Comparison of ENCODE assay signal across 12 cellular contexts in genomic region chr19:49583239-49583638, GRCh38. TPM values are rescaled to one million over a fixed set of nuclear protein-coding genes. Genes with fewer than 3 reads are reported as not detected.
DNase-seq lines count a peak whose midpoint lies in the region; ATAC-seq and TF ChIP-seq lines count a peak whose summit lies in the region.
"Had no signal": no experiment of that assay in that cellular context is flagged by ENCODE, and none has a peak within 500 bp of the region (broad histone marks: within the 10 kb centered on the region; RNA-seq: fewer than 3 reads in every experiment).

No MANE protein-coding gene starts in this region.

- H3K4me1 ChIP-seq in SK-N-SH (ENCODE audit: control insufficient read depth in 1 of 2, insufficient read depth in 2 of 2, low read depth in 1 of 2, low read length in 1 of 2) = peaks cover 0 to 13% of the 10 kb centered on the region in 2 experiments; a peak in 2 of 4 replicates
- peaks cover 6% of the 10 kb centered on the region for H3K4me1 ChIP-seq in A673 (ENCODE audit: insufficient read depth, low read length, poor library complexity, severe bottlenecking)
- peaks cover 0 to 11% of the 10 kb centered on the region in 2 experiments for H3K4me1 ChIP-seq in trophoblast cell (ENCODE audit: control insufficient read depth in 1 of 2, insufficient read depth in 2 of 2, low read length in 2 of 2)

- H3K9ac ChIP-seq in SK-N-SH (no peak overlapping the region), trophoblast cell (ENCODE audit: low read length) (no peak overlapping the region)
- H3K9ac ChIP-seq: BLaER1, GM23248 had no signal

- TF ChIP-seq CTCF in SK-N-SH (IDR thresholded peaks at IDR 0.05) = no peak
- TF ChIP-seq CTCF in A673 (conservative IDR thresholded peaks at IDR 0.05; ENCODE audit: low read depth, low read length) = no peak
- no peak for TF ChIP-seq CTCF in RWPE1 (conservative IDR thresholded peaks at IDR 0.05; ENCODE audit: low read depth)

- H2BK12ac ChIP-seq in trophoblast cell (ENCODE audit: low read length) = no peak overlapping the region

- H3K23ac ChIP-seq in trophoblast cell (ENCODE audit: low read length) = no peak overlapping the region

- H3K27ac ChIP-seq in SK-N-SH (ENCODE audit: low read depth in 2 of 2, low read length in 1 of 2) (no peak overlapping the region), A673 (ENCODE audit: low read depth, low read length, poor library complexity, severe bottlenecking) (peak overlapping the region; percentile 23), RWPE1 (peak overlapping the region; percentile 36), trophoblast cell (ENCODE audit: low read depth, low read length) (no peak overlapping the region)
- H3K27ac ChIP-seq: 22Rv1, BLaER1, GM23248 had no signal

- no peak overlapping the region for H3K18ac ChIP-seq in trophoblast cell (ENCODE audit: low read length)

- no peak overlapping the region for H4K8ac ChIP-seq in trophoblast cell (ENCODE audit: low read depth, low read length)

- H3K4ac ChIP-seq in trophoblast cell (ENCODE audit: low read depth, low read length) = no peak overlapping the region

- H3K4me2 ChIP-seq in SK-N-SH = no peak overlapping the region
- no peak overlapping the region for H3K4me2 ChIP-seq in trophoblast cell (ENCODE audit: low read length)
- H3K4me2 ChIP-seq: BLaER1 had no signal

- WGBS in SK-N-SH (ENCODE audit: low lambda C conversion rate) = 45% methylated on average over 2 of the region's 2 CpGs
- WGBS in trophoblast cell (ENCODE audit: extremely low coverage, insufficient coverage, insufficient read length) = no CpG with 5 or more reads among the region's 2 CpGs

- no peak overlapping the region for H4K12ac ChIP-seq in trophoblast cell (ENCODE audit: low read depth, low read length)

- TF ChIP-seq RAD21 in SK-N-SH (IDR thresholded peaks at IDR 0.05; ENCODE audit: low read length) = no peak

- H3K27me3 ChIP-seq in SK-N-SH (ENCODE audit: insufficient read depth) (no peaks in the 10 kb centered on the region), A673 (replicated peaks; ENCODE audit: insufficient read depth, low read depth, low read length, poor library complexity) (no peaks in the 10 kb centered on the region), trophoblast cell (ENCODE audit: insufficient read depth, low read length) (no peaks in the 10 kb centered on the region)
- H3K27me3 ChIP-seq: BLaER1 had no signal

- H2BK120ac ChIP-seq in trophoblast cell (ENCODE audit: insufficient read depth, low read length, poor library complexity) = no peak overlapping the region

- POLR2A ChIA-PET in SK-N-SH (lab: Yijun Ruan, JAX) (no interaction called here), A673 (lab: Charles Lee; ENCODE audit: low non-redundant PET) (no interaction called here), RWPE1 (lab: Yijun Ruan, JAX; ENCODE audit: low non-redundant PET) (no interaction called here)

- no peak overlapping the region for H3K14ac ChIP-seq in trophoblast cell (ENCODE audit: low read length)

- DNase-seq in SK-N-SH (no peak), A673 (ENCODE audit: low spot score) (no peak), RWPE1 (ENCODE audit: low spot score) (no peak), trophoblast cell (no peak)
- DNase-seq: AML-193, DMS 273 treated with DMSO at 0.1 percent for 48 hours, GM23248, H7 had no signal

- no peak for ATAC-seq in SK-N-SH treated with all-trans-retinoic acid at 6 μM for 48 hours
- no peak for ATAC-seq in HG02870 (IDR thresholded peaks at IDR 0.05; ENCODE audit: unreplicated experiment)

- H3K36me3 ChIP-seq in SK-N-SH (replicated peaks in 1 of 2; ENCODE audit: control insufficient read depth in 1 of 2, insufficient read depth in 2 of 2, low read length in 1 of 2) (no peaks in the 10 kb centered on the region), A673 (ENCODE audit: insufficient read depth, low read length, poor library complexity, severe bottlenecking) (no peaks in the 10 kb centered on the region), trophoblast cell (ENCODE audit: control insufficient read depth in 1 of 2, insufficient read depth in 2 of 2, low read length in 2 of 2) (no peaks in the 10 kb centered on the region)
- H3K36me3 ChIP-seq: BLaER1 had no signal

- BruUV-seq in A673 (replicated peaks; lab: Mats Ljungman, UMichigan) = no TSS peak

- CTCF ChIA-PET in SK-N-SH (lab: Yijun Ruan, JAX) = interaction anchor here (6.8 kb wide), 1 partner anchor 13 kb away, joined by 65 read pairs; no protein-coding TSS in a partner anchor
- CTCF ChIA-PET in A673 (lab: Charles Lee) = interaction anchor here (0.7 kb wide), 1 partner anchor 76 kb away, joined by 4 read pairs; no protein-coding TSS in a partner anchor
- CTCF ChIA-PET in RWPE1 (lab: Yijun Ruan, JAX) = interaction anchor here (0.6 kb wide), 1 partner anchor 42 kb away, joined by 7 read pairs; no protein-coding TSS in a partner anchor

- H3K79me2 ChIP-seq in SK-N-SH (ENCODE audit: insufficient read depth) (peaks cover 20% of the 10 kb centered on the region), trophoblast cell (ENCODE audit: control insufficient read depth, insufficient read depth, low read length, poor library complexity) (peaks cover 6% of the 10 kb centered on the region)

- intact Hi-C loops in A673 (cut with micrococcal nuclease; ENCODE audit: unreplicated experiment) = no loop called here

- H3K9me3 ChIP-seq in SK-N-SH (no peaks in the 10 kb centered on the region), A673 (ENCODE audit: low read depth, low read length, poor library complexity, severe bottlenecking) (no peaks in the 10 kb centered on the region), trophoblast cell (ENCODE audit: insufficient read depth, low read depth, low read length) (no peaks in the 10 kb centered on the region)
- H3K9me3 ChIP-seq: BLaER1 had no signal

- no peak overlapping the region for H2AK5ac ChIP-seq in trophoblast cell (ENCODE audit: low read length)

- H3K4me3 ChIP-seq in SK-N-SH (ENCODE audit: low read depth in 2 of 2, low read length in 1 of 2) (no peak overlapping the region), A673 (ENCODE audit: low read depth, low read length, poor library complexity, severe bottlenecking) (no peak overlapping the region), trophoblast cell (ENCODE audit: low read depth, low read length) (no peak overlapping the region)
- H3K4me3 ChIP-seq: BLaER1, GM23248 had no signal

- H2AFZ ChIP-seq in SK-N-SH (ENCODE audit: low read depth) (peak overlapping the region; percentile 22; the same call in 1 of the 2 replicates), trophoblast cell (ENCODE audit: insufficient read depth, low read length, poor library complexity) (no peak overlapping the region)
- H2AFZ ChIP-seq: GM23248 had no signal

- peaks cover 3% of the 10 kb centered on the region for H3F3A ChIP-seq in SK-N-SH (replicated peaks; ENCODE audit: insufficient read depth)

- no peak overlapping the region for H2BK5ac ChIP-seq in trophoblast cell (ENCODE audit: low read depth, low read length, poor library complexity)

- no peaks in the 10 kb centered on the region for H3K9me2 ChIP-seq in SK-N-SH

- H4K20me1 ChIP-seq in SK-N-SH (ENCODE audit: insufficient read depth) = no peaks in the 10 kb centered on the region; the same call in 1 of the 2 replicates

- H4K91ac ChIP-seq in trophoblast cell (ENCODE audit: low read depth, low read length) = no peak overlapping the region

- peaks cover 11% of the 10 kb centered on the region for H3K79me1 ChIP-seq in trophoblast cell (ENCODE audit: low read length)

- TF ChIP-seq EP300 in SK-N-SH (IDR thresholded peaks at IDR 0.05; ENCODE audit: borderline replicate concordance in 1 of 2, low read depth in 1 of 2, low read length in 1 of 2) = no peak

TF ChIP-seq in SK-N-SH, 30 proteins besides CTCF, POLR2A, EP300 and RAD21 (continues in another document):
- TF ChIP-seq NFIC (IDR thresholded peaks at IDR 0.05; ENCODE audit: borderline replicate concordance) (no peak), FOXJ3 (CRISPR knock-in tag; IDR thresholded peaks at IDR 0.05) (no peak), GABPA (IDR thresholded peaks at IDR 0.05; ENCODE audit: low read depth) (no peak), ELF1 (IDR thresholded peaks at IDR 0.05) (no peak), TCF12 (IDR thresholded peaks at IDR 0.05) (no peak), TEAD4 (IDR thresholded peaks at IDR 0.05; ENCODE audit: borderline replicate concordance, insufficient read depth) (no peak), YY1 (IDR thresholded peaks at IDR 0.05; ENCODE audit: low read depth) (no peak), CHD2 (IDR thresholded peaks at IDR 0.05; ENCODE audit: low read length, partially characterized antibody) (no peak)

TF ChIP-seq in SK-N-SH treated with all-trans-retinoic acid at 6 μM for 48 hours, 23 proteins besides CTCF, POLR2A, EP300 and RAD21 (continues in another document):
- TF ChIP-seq ZNF70 (CRISPR knock-in tag; IDR thresholded peaks at IDR 0.05) = no peak
- TF ChIP-seq TOX (CRISPR knock-in tag; IDR thresholded peaks at IDR 0.05; ENCODE audit: borderline replicate concordance) = no peak

RNA-seq across cellular contexts. Expression of gene PRRG2, which starts 2.1 kb away (rescaled TPM):
- 0.42 and 0.44 TPM in 2 replicates for polyA plus RNA-seq in SK-N-SH (2012; rRNA removed)
- 0.21 and 0.62 TPM in 2 replicates for polyA plus RNA-seq in SK-N-SH (2012; cell fraction: cytosol; rRNA removed)
- 0.33 and 0.42 TPM in 2 replicates for polyA plus RNA-seq in SK-N-SH (2012; cell fraction: nucleus; rRNA removed)
- total RNA-seq in A673 (2021) = 1.5 and 1.9 TPM in 2 replicates
- polyA plus RNA-seq in trophoblast cell (2013) = 5.6 and 6.7 TPM in 2 replicates
- total RNA-seq: GM23248 had no signal

RNA-seq across cellular contexts. Expression of gene NOSIP, which starts 2.9 kb away (rescaled TPM):
- polyA plus RNA-seq in SK-N-SH (2012; rRNA removed) = 101 and 128 TPM in 2 replicates
- polyA plus RNA-seq in SK-N-SH (2012; cell fraction: cytosol; rRNA removed) = 53.6 and 77.6 TPM in 2 replicates
- polyA plus RNA-seq in SK-N-SH (2012; cell fraction: nucleus; rRNA removed) = 159 and 225 TPM in 2 replicates
- total RNA-seq in A673 (2021) = 169 and 178 TPM in 2 replicates
- 47.8 and 53.3 TPM in 2 replicates for polyA plus RNA-seq in trophoblast cell (2013)

RNA-seq across cellular contexts. Expression of gene PRR12, which starts 7.7 kb away (rescaled TPM):
- polyA plus RNA-seq in SK-N-SH (2012; rRNA removed) = 0.71 and 1.7 TPM in 2 replicates
- polyA plus RNA-seq in SK-N-SH (2012; cell fraction: cytosol; rRNA removed) = 1.4 and 1.8 TPM in 2 replicates
- polyA plus RNA-seq in SK-N-SH (2012; cell fraction: nucleus; rRNA removed) = 5.2 and 8.9 TPM in 2 replicates
- 51.4 and 54.0 TPM in 2 replicates for total RNA-seq in A673 (2021)
- 12.9 and 13.4 TPM in 2 replicates for polyA plus RNA-seq in trophoblast cell (2013)

RNA-seq across cellular contexts. Expression of gene RCN3, which starts 55.4 kb away (rescaled TPM):
- 1.4 and 1.8 TPM in 2 replicates for polyA plus RNA-seq in SK-N-SH (2012; rRNA removed)
- 0.48 and 0.67 TPM in 2 replicates for polyA plus RNA-seq in SK-N-SH (2012; cell fraction: cytosol; rRNA removed)
- 11.6 and 13.9 TPM in 2 replicates for polyA plus RNA-seq in SK-N-SH (2012; cell fraction: nucleus; rRNA removed)
- 82.9 and 95.3 TPM in 2 replicates for total RNA-seq in A673 (2021)
- 8.2 and 9.4 TPM in 2 replicates for polyA plus RNA-seq in trophoblast cell (2013)

RNA-seq across cellular contexts. Expression of gene RRAS, which starts 56.7 kb away (rescaled TPM):
- polyA plus RNA-seq in SK-N-SH (2012; rRNA removed) = 113 and 141 TPM in 2 replicates
- 75.1 and 114 TPM in 2 replicates for polyA plus RNA-seq in SK-N-SH (2012; cell fraction: cytosol; rRNA removed)
- polyA plus RNA-seq in SK-N-SH (2012; cell fraction: nucleus; rRNA removed) = 85.4 and 90.9 TPM in 2 replicates
- total RNA-seq in A673 (2021) = 27.6 and 32.4 TPM in 2 replicates
- polyA plus RNA-seq in trophoblast cell (2013) = 43.3 and 43.8 TPM in 2 replicates

Comparison
In these comparisons a context has a peak if more than half of its experiments do, and no peak if none do; other contexts are left out.
1. H3K27ac ChIP-seq: peak in A673 (single experiment) and RWPE1 (single experiment); none in SK-N-SH (0 of 2) and trophoblast cell (single experiment).